ENCODE assay signal across 1 cellular context in genomic region chr10:101536800-101537199, GRCh38.
TF ChIP-seq lines count a peak whose summit lies in the region.

No MANE protein-coding gene starts in this region.

TF ChIP-seq in Ishikawa, 13 proteins besides CTCF, POLR2A, EP300 and RAD21 (continued from another document):
- no peak for TF ChIP-seq TAF1 (IDR thresholded peaks at IDR 0.05; ENCODE audit: low read depth)
- no peak for TF ChIP-seq NFIC (IDR thresholded peaks at IDR 0.05)
- no peak for TF ChIP-seq CEBPB (IDR thresholded peaks at IDR 0.05)
- TF ChIP-seq YY1 (IDR thresholded peaks at IDR 0.05; ENCODE audit: low read depth): no peak
- TF ChIP-seq REST (IDR thresholded peaks at IDR 0.05; ENCODE audit: low read depth): no peak
- TF ChIP-seq FOXM1 (IDR thresholded peaks at IDR 0.05; ENCODE audit: borderline replicate concordance, low read depth): no peak
